In the genomic region with DNA sequence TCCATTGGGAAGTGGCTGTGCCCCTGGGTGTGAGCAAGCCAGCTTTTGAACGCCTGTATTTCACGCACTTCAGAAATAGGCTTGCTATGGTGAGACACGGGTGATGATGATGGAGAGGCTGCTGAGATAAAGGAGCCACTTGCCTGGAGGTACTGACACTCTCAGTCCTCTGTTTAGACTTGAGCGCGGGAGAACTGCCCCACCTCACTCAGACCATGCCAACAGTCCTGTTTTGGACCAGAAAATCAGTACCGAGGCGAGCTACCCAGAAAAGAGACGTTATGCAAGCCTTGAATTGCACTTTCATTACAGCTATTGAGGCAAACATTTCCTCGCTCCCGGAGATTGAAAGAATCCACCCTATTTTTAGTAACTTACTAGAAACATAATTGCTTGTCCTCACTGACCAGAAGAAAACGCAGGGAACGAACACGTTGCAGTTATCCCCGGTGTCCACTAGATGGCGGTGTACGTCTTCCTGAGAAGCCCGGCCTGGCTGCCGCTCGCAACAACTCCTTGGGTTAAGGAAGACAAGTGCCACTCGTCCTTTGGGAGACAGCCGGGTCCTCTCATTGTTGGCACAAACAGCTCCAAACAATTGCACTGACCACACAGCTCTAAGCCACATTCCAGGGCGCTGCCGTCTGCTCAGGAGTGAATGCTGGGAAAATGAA, we compare ENCODE assay signal across 8 cellular contexts.
A peak's percentile ranks its signal among the peaks of the same experiment; 100 is the strongest.
DNase-seq lines count a peak whose midpoint lies in the region; ATAC-seq and TF ChIP-seq lines count a peak whose summit lies in the region.

No MANE protein-coding gene starts in this region.

- H3K4me1 Mint-ChIP-seq in HFFc6 (ENCODE audit: low read depth): peaks cover 30% of the 10 kb centered on the region

- ATAC-seq in psoas muscle: peak; percentile 83 to 95 (median 91)

- intact Hi-C loops in left ventricle myocardium inferior (cut with micrococcal nuclease): no loop called here
- intact Hi-C loops in psoas muscle (cut with DNase I): loop anchor here in 1 of 2 donors (5.0 to 10.0 kb wide), 2 partner anchors 168 to 805 kb away; no protein-coding TSS in a partner anchor
- intact Hi-C loops in vagina (cut with DNase I): no loop called here

- peak; percentile 99 for TF ChIP-seq CTCF in HFFc6 (IDR thresholded peaks at IDR 0.05)
- peak; percentile 85 for TF ChIP-seq CTCF in NB4 (IDR thresholded peaks at IDR 0.05; ENCODE audit: low read depth, low read length)
- TF ChIP-seq CTCF in left ventricle myocardium inferior (IDR thresholded peaks at IDR 0.05; ENCODE audit: borderline replicate concordance): peak; percentile 92
- TF ChIP-seq CTCF in psoas muscle (IDR thresholded peaks at IDR 0.05): peak; percentile 93
- peak; percentile 75 to 86 (median 76) for TF ChIP-seq CTCF in vagina (IDR thresholded peaks at IDR 0.05)

- H3K27me3 ChIP-seq in left ventricle myocardium inferior (ENCODE audit: low read depth): peaks cover 60% of the 10 kb centered on the region
- H3K27me3 ChIP-seq in psoas muscle (ENCODE audit: insufficient read depth in 3 of 3, low read length in 2 of 3): peaks cover 0 to 3% (median 0%) of the 10 kb centered on the region in 3 donors
- no peaks in the 10 kb centered on the region for H3K27me3 ChIP-seq in vagina

- in situ Hi-C loops in G401 (cut with HindIII; ENCODE audit: low sequenced_read_pairs): no loop called here

- H3K4me3 Mint-ChIP-seq in HFFc6: peak overlapping the region; percentile 79

- H3K36me3 Mint-ChIP-seq in HFFc6 (ENCODE audit: low read depth): no peaks in the 10 kb centered on the region

- no peak for TF ChIP-seq POLR2A in NB4 (IDR thresholded peaks at IDR 0.05; ENCODE audit: extremely low read depth, insufficient read length)
- no peak for TF ChIP-seq POLR2A in vagina (IDR thresholded peaks at IDR 0.05)

- peaks cover 5% of the 10 kb centered on the region for H3K4me1 ChIP-seq in left ventricle myocardium inferior
- no peaks in the 10 kb centered on the region for H3K4me1 ChIP-seq in psoas muscle
- H3K4me1 ChIP-seq in vagina: no peaks in the 10 kb centered on the region

- 3 to 6% (median 4%) methylated on average over 23 of the region's 23 CpGs for WGBS in psoas muscle, 3 donors

- H3K27me3 Mint-ChIP-seq in HFFc6 (ENCODE audit: insufficient read depth): no peaks in the 10 kb centered on the region; the same call in none of the 2 replicates

- H3K36me3 ChIP-seq in left ventricle myocardium inferior: no peaks in the 10 kb centered on the region
- H3K36me3 ChIP-seq in psoas muscle (ENCODE audit: insufficient read depth in 1 of 2, low read depth in 1 of 2): no peaks in the 10 kb centered on the region
- no peaks in the 10 kb centered on the region for H3K36me3 ChIP-seq in vagina

- DNase-seq in G401 (ENCODE audit: low spot score) (peak; percentile 88), HFFc6 (peak; percentile 88), NB4 (ENCODE audit: low read depth) (peak; percentile 78), SW480 (ENCODE audit: low spot score) (peak; percentile 77), amniotic stem cell (lab: John Stamatoyannopoulos, UW) (peak; percentile 48), left ventricle myocardium inferior (peak; percentile 65), psoas muscle (peak; percentile 71 to 84), vagina (ENCODE audit: extremely low spot score in 2 of 2) (no peak)

- no peak overlapping the region for H3K27ac ChIP-seq in left ventricle myocardium inferior (replicated peaks)
- H3K27ac ChIP-seq in psoas muscle: no peak overlapping the region
- H3K27ac ChIP-seq in vagina: no peak overlapping the region

- H3K9me3 ChIP-seq in left ventricle myocardium inferior (replicated peaks) (no peaks in the 10 kb centered on the region), psoas muscle (no peaks in the 10 kb centered on the region), vagina (no peaks in the 10 kb centered on the region)

- H3K4me3 ChIP-seq in NB4 (ENCODE audit: low read depth, low read length): no peak overlapping the region
- H3K4me3 ChIP-seq in left ventricle myocardium inferior: peak overlapping the region; percentile 39
- no peak overlapping the region for H3K4me3 ChIP-seq in psoas muscle
- H3K4me3 ChIP-seq in vagina: no peak overlapping the region

- H3K27ac Mint-ChIP-seq in HFFc6: peak overlapping the region; percentile 48

- no peaks in the 10 kb centered on the region for H3K9me3 Mint-ChIP-seq in HFFc6

Comparison
In these comparisons a context has a peak if more than half of its experiments do, and no peak if none do; other contexts are left out.
1. DNase-seq: peak in G401 (single experiment), HFFc6 (single experiment), NB4 (single experiment), SW480 (single experiment), amniotic stem cell (single experiment), left ventricle myocardium inferior (single experiment) and psoas muscle (2 of 2); none in vagina (0 of 2).
2. Peak in every context shown above with its lines, with median percentiles within 50 percentile points of each other: CTCF ChIP-seq.